In the genomic region with DNA sequence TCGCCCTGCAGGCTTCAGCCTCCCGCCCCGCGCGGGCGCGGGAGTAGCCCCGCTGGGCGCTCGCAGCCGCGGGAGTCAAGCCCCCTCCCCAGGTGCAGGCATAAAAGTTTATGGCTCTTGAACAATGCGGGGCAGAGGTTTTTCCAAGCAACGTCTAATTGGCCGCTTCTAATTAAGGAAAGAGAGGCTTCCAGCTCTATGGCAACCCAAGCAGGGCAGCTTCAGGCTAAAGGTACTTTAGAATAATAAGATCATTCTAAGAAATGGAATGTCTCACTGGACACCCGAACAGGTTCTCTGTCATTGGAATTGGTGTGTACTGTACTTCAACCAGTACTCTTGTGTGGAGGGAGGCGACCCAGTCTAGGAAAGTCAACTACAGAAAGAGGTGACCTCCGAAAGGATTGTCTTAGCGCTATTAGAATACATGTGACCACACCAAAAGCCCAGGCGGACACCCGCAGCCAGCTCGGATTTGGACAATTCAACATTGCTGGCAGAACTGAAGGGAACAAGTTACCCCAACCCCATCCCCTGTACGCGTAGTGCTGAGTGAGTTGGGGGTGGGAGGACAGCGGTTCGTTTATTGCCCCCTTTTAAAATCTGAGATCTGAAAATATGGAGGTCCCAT, we compare ENCODE assay signal across 9 cellular contexts. TPM values are rescaled to one million over a fixed set of nuclear protein-coding genes. Genes with fewer than 3 reads are reported as not detected.
DNase-seq lines count a peak whose midpoint lies in the region; ATAC-seq and TF ChIP-seq lines count a peak whose summit lies in the region.
"Had no signal": no experiment of that assay in that cellular context is flagged by ENCODE, and none has a peak within 500 bp of the region (broad histone marks: within the 10 kb centered on the region; RNA-seq: fewer than 3 reads in every experiment).

No MANE protein-coding gene starts in this region.

- H3K27ac Mint-ChIP-seq in brain = peak overlapping the region in 1 of 5 experiments; percentile 21

- TF ChIP-seq CTCF in left ventricle myocardium inferior (IDR thresholded peaks at IDR 0.05; ENCODE audit: borderline replicate concordance) = no peak
- no peak for TF ChIP-seq CTCF in brain (conservative IDR thresholded peaks at IDR 0.05)
- no peak for TF ChIP-seq CTCF in vagina (IDR thresholded peaks at IDR 0.05)

- H3K27me3 Mint-ChIP-seq in brain = peaks cover 57% of the 10 kb centered on the region

- H3K27me3 ChIP-seq in left ventricle myocardium inferior (ENCODE audit: low read depth) = peaks cover 100% of the 10 kb centered on the region
- H3K27me3 ChIP-seq in vagina = no peaks in the 10 kb centered on the region

- H3K4me3 ChIP-seq in left ventricle myocardium inferior = peak overlapping the region; percentile 71
- H3K4me3 ChIP-seq in mesodermal cell (ENCODE audit: extremely low read depth, insufficient read depth, low read length, poor library complexity, severe bottlenecking) = peak overlapping the region; percentile 49
- peak overlapping the region; percentile 40 to 41 for H3K4me3 ChIP-seq in vagina

- peaks cover 62% of the 10 kb centered on the region for H3K4me1 ChIP-seq in left ventricle myocardium inferior
- H3K4me1 ChIP-seq in mesodermal cell (ENCODE audit: control insufficient read depth, insufficient read depth, low read length, poor library complexity, severe bottlenecking) = peaks cover 7% of the 10 kb centered on the region
- H3K4me1 ChIP-seq in vagina = peaks cover 50% of the 10 kb centered on the region

- H3K4me1 Mint-ChIP-seq in brain = peaks cover 46% of the 10 kb centered on the region

- no peak for DNase-seq in left ventricle myocardium inferior
- DNase-seq in left ventricle myocardium superior = no peak
- DNase-seq in vagina (ENCODE audit: extremely low spot score in 2 of 2) = no peak
- DNase-seq in activated naive CD4-positive, alpha-beta T cell (lab: John Stamatoyannopoulos, UW) = no peak
- no peak for DNase-seq in RKO (ENCODE audit: low spot score)
- DNase-seq: stimulated activated CD4-positive, alpha-beta T cell treated with anti-CD3 and anti-CD28 coated beads, Interleukin-12 subunit alpha, Interleukin-12 subunit beta, amount 100 ng/mL, for 4 hours had no signal

- H3K9me3 ChIP-seq in left ventricle myocardium inferior (replicated peaks) (no peaks in the 10 kb centered on the region), mesodermal cell (ENCODE audit: control insufficient read depth, low read length) (no peaks in the 10 kb centered on the region), vagina (no peaks in the 10 kb centered on the region)

- TF ChIP-seq POLR2A in vagina (IDR thresholded peaks at IDR 0.05) = no peak

- no peaks in the 10 kb centered on the region for H3K9me3 Mint-ChIP-seq in brain

- ATAC-seq in left ventricle myocardium superior = no peak
- ATAC-seq in HG03520 (IDR thresholded peaks at IDR 0.05; ENCODE audit: unreplicated experiment) = no peak

- 0% methylated on average over 11 to 16 of the region's 26 CpGs for WGBS in mesodermal cell (ENCODE audit: insufficient coverage in 2 of 2), 2 experiments

- intact Hi-C loops in left ventricle myocardium inferior (cut with micrococcal nuclease) = loop anchor here (10.0 kb wide), 1 partner anchor 55 kb away; no protein-coding TSS in a partner anchor
- intact Hi-C loops in left ventricle myocardium superior (cut with micrococcal nuclease) = no loop called here
- intact Hi-C loops in vagina (cut with DNase I) = no loop called here

- H3K36me3 ChIP-seq in left ventricle myocardium inferior (no peaks in the 10 kb centered on the region), mesodermal cell (ENCODE audit: control insufficient read depth, insufficient read depth, low read length) (no peaks in the 10 kb centered on the region), vagina (no peaks in the 10 kb centered on the region)

- H3K27ac ChIP-seq in left ventricle myocardium inferior (replicated peaks) (peak overlapping the region; percentile 49), mesodermal cell (ENCODE audit: low read depth, low read length, severe bottlenecking) (no peak overlapping the region), vagina (peak overlapping the region; percentile 70)

- H3K36me3 Mint-ChIP-seq in brain = no peaks in the 10 kb centered on the region

- H3K4me3 Mint-ChIP-seq in brain = peak overlapping the region; percentile 70 to 85 (median 76)

RNA-seq across cellular contexts. Expression of gene NR5A2, which starts 12.5 kb away (rescaled TPM):
- total RNA-seq in left ventricle myocardium inferior (1.3 TPM), left ventricle myocardium superior (1.7 TPM), vagina (0.98 TPM)
- polyA plus RNA-seq in brain (ENCODE audit: insufficient read depth, low read depth, low replicate concordance) = 0.53 TPM
- 1.4 TPM for polyA plus RNA-seq in mesodermal cell (2013, experiment 1 of 2)
- polyA plus RNA-seq in mesodermal cell (2013, experiment 2 of 2) = 1.5 TPM
